In genomic region chr2:25362049-25362563, GRCh38 we compare ENCODE assay signal across 1 cellular context.
TF ChIP-seq lines count a peak whose summit lies in the region.

No MANE protein-coding gene starts in this region.

TF ChIP-seq in HepG2, 621 proteins besides CTCF, POLR2A, EP300 and RAD21 (continued from another document and continues in another):
- TF ChIP-seq ATF3 (CRISPR knock-in tag; IDR thresholded peaks at IDR 0.05): peak; percentile 31; the same call in 1 of the 2 replicates
- peak; percentile 76; the same call in 1 of the 2 replicates for TF ChIP-seq KLF12 (CRISPR knock-in tag; IDR thresholded peaks at IDR 0.05; ENCODE audit: borderline replicate concordance)
- TF ChIP-seq CAMTA2 (CRISPR knock-in tag; IDR thresholded peaks at IDR 0.05; ENCODE audit: borderline replicate concordance): no peak
- no peak; the same call in 1 of the 2 replicates for TF ChIP-seq CCDC6 (CRISPR knock-in tag; IDR thresholded peaks at IDR 0.05)
- peak; percentile 76; the same call in 1 of the 2 replicates for TF ChIP-seq ZBTB26 (CRISPR knock-in tag; IDR thresholded peaks at IDR 0.05; ENCODE audit: borderline replicate concordance)
- no peak for TF ChIP-seq TEAD2 (CRISPR knock-in tag; IDR thresholded peaks at IDR 0.05)
- no peak for TF ChIP-seq TBL1XR1 (IDR thresholded peaks at IDR 0.05; ENCODE audit: borderline replicate concordance, low read length, partially characterized antibody)
- no peak for TF ChIP-seq MXD3 (CRISPR knock-in tag; IDR thresholded peaks at IDR 0.05)
- TF ChIP-seq SOX6 (IDR thresholded peaks at IDR 0.05): no peak
- peak; percentile 62 for TF ChIP-seq SOX6 (CRISPR knock-in tag; IDR thresholded peaks at IDR 0.05)
- peak; percentile 96 for TF ChIP-seq DR1 (CRISPR knock-in tag; IDR thresholded peaks at IDR 0.05)
- TF ChIP-seq IRF9 (CRISPR knock-in tag; IDR thresholded peaks at IDR 0.05; ENCODE audit: borderline replicate concordance): 0 out of 2 replicates have a peak, but pooled peaks have one; percentile 49
- TF ChIP-seq FOSL2 (CRISPR knock-in tag; IDR thresholded peaks at IDR 0.05): peak; percentile 52; the same call in 1 of the 2 replicates
- TF ChIP-seq EHMT2 (IDR thresholded peaks at IDR 0.05; ENCODE audit: borderline replicate concordance, low read depth, low read length): no peak
- no peak for TF ChIP-seq BCL6 (CRISPR knock-in tag; IDR thresholded peaks at IDR 0.05)
- no peak for TF ChIP-seq ZNF101 (CRISPR knock-in tag; IDR thresholded peaks at IDR 0.05; ENCODE audit: borderline replicate concordance, low read depth)
- no peak for TF ChIP-seq TCF7L2 (IDR thresholded peaks at IDR 0.05; ENCODE audit: low read depth, low read length)
- peak; percentile 39 for TF ChIP-seq ZNF781 (CRISPR knock-in tag; IDR thresholded peaks at IDR 0.05; ENCODE audit: borderline replicate concordance, not compliant biosample characterization)
- TF ChIP-seq THYN1 (CRISPR knock-in tag; IDR thresholded peaks at IDR 0.05; ENCODE audit: borderline replicate concordance, low read depth): no peak
- no peak for TF ChIP-seq SRF (IDR thresholded peaks at IDR 0.05; ENCODE audit: low read depth, low read length)
- TF ChIP-seq CBX5 (CRISPR knock-in tag; IDR thresholded peaks at IDR 0.05; ENCODE audit: borderline replicate concordance): peak; percentile 93; the same call in 1 of the 2 replicates
- TF ChIP-seq GZF1 (CRISPR knock-in tag; IDR thresholded peaks at IDR 0.05): no peak
- no peak for TF ChIP-seq HHEX (CRISPR knock-in tag; IDR thresholded peaks at IDR 0.05)
- no peak for TF ChIP-seq E2F5 (CRISPR knock-in tag; conservative IDR thresholded peaks at IDR 0.05)
- TF ChIP-seq HNRNPK (IDR thresholded peaks at IDR 0.05; ENCODE audit: low read depth, low read length, poor library complexity, severe bottlenecking): no peak
- TF ChIP-seq ZNF816 (CRISPR knock-in tag; IDR thresholded peaks at IDR 0.05; ENCODE audit: borderline replicate concordance): no peak
- TF ChIP-seq SALL2 (CRISPR knock-in tag; IDR thresholded peaks at IDR 0.05): peak; percentile 74; the same call in 1 of the 2 replicates
- TF ChIP-seq HNRNPL (IDR thresholded peaks at IDR 0.05; ENCODE audit: low read depth, low read length): no peak
- 0 out of 2 replicates have a peak, but pooled peaks have one; percentile 44 for TF ChIP-seq ZNF503 (CRISPR knock-in tag; IDR thresholded peaks at IDR 0.05)
- peak; percentile 76; the same call in 1 of the 2 replicates for TF ChIP-seq ZNF124 (CRISPR knock-in tag; IDR thresholded peaks at IDR 0.05)
- 0 out of 2 replicates have a peak, but pooled peaks have one; percentile 77 for TF ChIP-seq SATB2 (CRISPR knock-in tag; IDR thresholded peaks at IDR 0.05)
- no peak for TF ChIP-seq PRDM4 (CRISPR knock-in tag; IDR thresholded peaks at IDR 0.05; ENCODE audit: borderline replicate concordance)
- no peak for TF ChIP-seq DPF2 (CRISPR knock-in tag; IDR thresholded peaks at IDR 0.05; ENCODE audit: borderline replicate concordance, low read depth)
- no peak for TF ChIP-seq DBP (CRISPR knock-in tag; IDR thresholded peaks at IDR 0.05; ENCODE audit: not compliant biosample characterization)
- 0 out of 2 replicates have a peak, but pooled peaks have one; percentile 35 for TF ChIP-seq TEF (CRISPR knock-in tag; IDR thresholded peaks at IDR 0.05)
- TF ChIP-seq ZFP91 (CRISPR knock-in tag; IDR thresholded peaks at IDR 0.05; ENCODE audit: borderline replicate concordance): peak; percentile 63; the same call in 1 of the 2 replicates
- TF ChIP-seq ZNF556 (CRISPR knock-in tag; IDR thresholded peaks at IDR 0.05; ENCODE audit: borderline replicate concordance): peak; percentile 65; the same call in 1 of the 2 replicates
- no peak for TF ChIP-seq IKZF4 (CRISPR knock-in tag; IDR thresholded peaks at IDR 0.05; ENCODE audit: borderline replicate concordance, low read depth, not compliant biosample characterization)
- TF ChIP-seq ZNF296 (CRISPR knock-in tag; conservative IDR thresholded peaks at IDR 0.05): no peak
- TF ChIP-seq MED1 (CRISPR knock-in tag; IDR thresholded peaks at IDR 0.05): peak; percentile 48
- TF ChIP-seq ZNF577 (CRISPR knock-in tag; IDR thresholded peaks at IDR 0.05; ENCODE audit: borderline replicate concordance, low read depth): no peak
- TF ChIP-seq BATF2 (CRISPR knock-in tag; IDR thresholded peaks at IDR 0.05): no peak
- TF ChIP-seq TFDP2 (CRISPR knock-in tag; IDR thresholded peaks at IDR 0.05): peak; percentile 38
- no peak for TF ChIP-seq THAP7 (CRISPR knock-in tag; IDR thresholded peaks at IDR 0.05)
- no peak for TF ChIP-seq ZNF234 (CRISPR knock-in tag; conservative IDR thresholded peaks at IDR 0.05)
- no peak for TF ChIP-seq MED8 (CRISPR knock-in tag; IDR thresholded peaks at IDR 0.05; ENCODE audit: insufficient replicate concordance)
- peak; percentile 54; the same call in 1 of the 2 replicates for TF ChIP-seq ZNF792 (CRISPR knock-in tag; IDR thresholded peaks at IDR 0.05)
- TF ChIP-seq GMEB2 (CRISPR knock-in tag; IDR thresholded peaks at IDR 0.05; ENCODE audit: low read depth): peak; percentile 36; the same call in 1 of the 2 replicates
- no peak for TF ChIP-seq ZNF3 (CRISPR knock-in tag; IDR thresholded peaks at IDR 0.05)
